ENCODE assay signal across 9 cellular contexts in genomic region chr19:13056052-13056660, GRCh38. TPM values are rescaled to one million over a fixed set of nuclear protein-coding genes. Genes with fewer than 3 reads are reported as not detected.
DNase-seq lines count a peak whose midpoint lies in the region; ATAC-seq and TF ChIP-seq lines count a peak whose summit lies in the region.
"Had no signal": no experiment of that assay in that cellular context is flagged by ENCODE, and none has a peak within 500 bp of the region (broad histone marks: within the 10 kb centered on the region; RNA-seq: fewer than 3 reads in every experiment).

No MANE protein-coding gene starts in this region.

- no peaks in the 10 kb centered on the region for H3K9me3 Mint-ChIP-seq in activated T-helper 17 cell treated with anti-CD3 and anti-CD28 coated beads, Interleukin-2, amount 50 U/mL, for 72 hours
- H3K9me3 Mint-ChIP-seq: activated CD8-positive, alpha-beta T cell treated with anti-CD3 and anti-CD28 coated beads for 36 hours had no signal

- H3K27me3 Mint-ChIP-seq in activated T-helper 17 cell treated with anti-CD3 and anti-CD28 coated beads, Interleukin-2, amount 50 U/mL, for 72 hours = peaks cover 9% of the 10 kb centered on the region

- peak in 1 of 2 donors; percentile 42 for ATAC-seq in left cardiac atrium
- ATAC-seq in activated T-helper 17 cell treated with anti-CD3 and anti-CD28 coated beads, Interleukin-2, amount 50 U/mL, for 72 hours (replicated peaks) = no peak
- ATAC-seq: activated CD8-positive, alpha-beta T cell treated with anti-CD3 and anti-CD28 coated beads for 36 hours had no signal

- H3K36me3 Mint-ChIP-seq in activated T-helper 17 cell treated with anti-CD3 and anti-CD28 coated beads, Interleukin-2, amount 50 U/mL, for 72 hours (ENCODE audit: low read depth) = no peaks in the 10 kb centered on the region

- H3K4me3 ChIP-seq in retinal pigment epithelial cell (ENCODE audit: low read length) = peak overlapping the region; percentile 4

- TF ChIP-seq CTCF in VCaP (conservative IDR thresholded peaks at IDR 0.05) (no peak), retinal pigment epithelial cell (conservative IDR thresholded peaks at IDR 0.05; ENCODE audit: low read depth, low read length) (no peak)

- no peak overlapping the region for H3K27ac Mint-ChIP-seq in activated T-helper 17 cell treated with anti-CD3 and anti-CD28 coated beads, Interleukin-2, amount 50 U/mL, for 72 hours
- H3K27ac Mint-ChIP-seq: activated CD8-positive, alpha-beta T cell treated with anti-CD3 and anti-CD28 coated beads for 36 hours had no signal

- H3K4me1 Mint-ChIP-seq in activated T-helper 17 cell treated with anti-CD3 and anti-CD28 coated beads, Interleukin-2, amount 50 U/mL, for 72 hours = no peaks in the 10 kb centered on the region

- DNase-seq in ELF-1 (ENCODE audit: low read depth, low spot score) = peak; percentile 85
- peak; percentile 77 for DNase-seq in left cardiac atrium
- DNase-seq in retinal pigment epithelial cell (ENCODE audit: low read depth) = no peak
- DNase-seq in stimulated activated naive CD4-positive, alpha-beta T cell treated with Interleukin-2 at 50 U/mL for 16 hours (lab: John Stamatoyannopoulos, UW) = no peak
- DNase-seq in medulla oblongata (ENCODE audit: extremely low spot score) = no peak
- DNase-seq in SHP77 (lab: John Stamatoyannopoulos, UW) = no peak
- DNase-seq: activated CD8-positive, alpha-beta T cell treated with anti-CD3 and anti-CD28 coated beads for 36 hours had no signal

- H3K4me3 Mint-ChIP-seq in activated T-helper 17 cell treated with anti-CD3 and anti-CD28 coated beads, Interleukin-2, amount 50 U/mL, for 72 hours = no peak overlapping the region
- H3K4me3 Mint-ChIP-seq: activated CD8-positive, alpha-beta T cell treated with anti-CD3 and anti-CD28 coated beads for 36 hours had no signal

- intact Hi-C loops in left cardiac atrium (cut with DNase I) = loop anchor here (5.0 to 10.0 kb wide), 2 partner anchors 59 to 799 kb away; partner anchors contain the start of gene NFIX (in 1 of the 2)

- H3K27ac ChIP-seq in VCaP = peak overlapping the region; percentile 78

RNA-seq across cellular contexts. Expression of gene LYL1, which starts 46.5 kb away (rescaled TPM):
- total RNA-seq in left cardiac atrium = 1 to 10 TPM; 7.5 to 9.0 TPM
- total RNA-seq in activated T-helper 17 cell treated with anti-CD3 and anti-CD28 coated beads, Interleukin-2, amount 50 U/mL, for 72 hours = 1 to 10 TPM; 1.1 to 1.6 TPM

Comparison
In these comparisons a context has a peak if more than half of its experiments do, and no peak if none do; other contexts are left out.
1. DNase-seq: peak in ELF-1 (single experiment) and left cardiac atrium (single experiment); none in retinal pigment epithelial cell (single experiment), stimulated activated naive CD4-positive, alpha-beta T cell treated with Interleukin-2 at 50 U/mL for 16 hours (single experiment), medulla oblongata (single experiment) and SHP77 (0 of 2).